ENCODE assay signal across 14 cellular contexts in genomic region chr9:2560175-2560574, GRCh38.
DNase-seq lines count a peak whose midpoint lies in the region; ATAC-seq and TF ChIP-seq lines count a peak whose summit lies in the region.
"Had no signal": no experiment of that assay in that cellular context is flagged by ENCODE, and none has a peak within 500 bp of the region (broad histone marks: within the 10 kb centered on the region; RNA-seq: fewer than 3 reads in every experiment).

No MANE protein-coding gene starts in this region.

- H3K27ac ChIP-seq in psoas muscle = peak overlapping the region; percentile 19
- H3K27ac ChIP-seq: BLaER1, colonic mucosa, HL-60, KMS-11 had no signal

- H3K9me3 ChIP-seq in psoas muscle = no peaks in the 10 kb centered on the region
- H3K9me3 ChIP-seq in BE2C = no peaks in the 10 kb centered on the region; the same call in 1 of the 2 replicates
- H3K9me3 ChIP-seq: colonic mucosa had no signal

- ATAC-seq in left cardiac atrium (peak; percentile 39 to 42), psoas muscle (peak in 2 of 4 donors; percentile 6 to 14), HG03565 (IDR thresholded peaks at IDR 0.05; ENCODE audit: unreplicated experiment) (no peak)
- ATAC-seq: activated CD4-positive, CD25-positive, alpha-beta regulatory T cell treated with anti-CD3 and anti-CD28 coated beads, Interleukin-2, amount 50 U/mL, for 24 hours had no signal

- DNase-seq in DMS53 (lab: John Stamatoyannopoulos, UW) = peak; percentile 72
- DNase-seq in NCI-H2196 treated with DMSO at 0.1 percent for 48 hours (lab: John Stamatoyannopoulos, UW; ENCODE audit: unreplicated experiment) = peak; percentile 22
- no peak for DNase-seq in left cardiac atrium
- no peak for DNase-seq in psoas muscle
- DNase-seq in BE2C = no peak
- no peak for DNase-seq in hippocampal formation (lab: John Stamatoyannopoulos, UW)
- no peak for DNase-seq in T1000 (lab: John Stamatoyannopoulos, UW)
- DNase-seq: DND-41 had no signal

- H3K36me3 ChIP-seq in psoas muscle (ENCODE audit: insufficient read depth in 1 of 2, low read depth in 1 of 2) (no peaks in the 10 kb centered on the region), BE2C (no peaks in the 10 kb centered on the region)
- H3K36me3 ChIP-seq: colonic mucosa had no signal

- TF ChIP-seq CTCF in psoas muscle (IDR thresholded peaks at IDR 0.05) (no peak), BE2C (IDR thresholded peaks at IDR 0.05; ENCODE audit: low read depth, low read length) (no peak)

- H3K4me3 ChIP-seq in psoas muscle (no peak overlapping the region), BE2C (ENCODE audit: low read depth, low read length) (no peak overlapping the region)
- H3K4me3 ChIP-seq: BLaER1, colonic mucosa had no signal

- no peaks in the 10 kb centered on the region for H3K27me3 ChIP-seq in psoas muscle (ENCODE audit: insufficient read depth in 3 of 3, low read length in 2 of 3)
- no peaks in the 10 kb centered on the region for H3K27me3 ChIP-seq in BE2C
- H3K27me3 ChIP-seq: BLaER1, colonic mucosa had no signal

- peaks cover 17% of the 10 kb centered on the region for H3K4me1 ChIP-seq in psoas muscle
- peaks cover 8% of the 10 kb centered on the region for H3K4me1 ChIP-seq in BE2C
- H3K4me1 ChIP-seq: BLaER1, colonic mucosa had no signal

- intact Hi-C loops in left cardiac atrium (cut with DNase I) (no loop called here), psoas muscle (cut with DNase I) (loop anchor here in 1 of 2 donors (2.0 to 10.0 kb wide), 2 partner anchors 19 to 65 kb away; no protein-coding TSS in a partner anchor)

Comparison
In these comparisons a context has a peak if more than half of its experiments do, and no peak if none do; other contexts are left out.
1. DNase-seq: peak in DMS53 (single experiment) and NCI-H2196 treated with DMSO at 0.1 percent for 48 hours (single experiment); none in left cardiac atrium (single experiment), psoas muscle (0 of 2), BE2C (single experiment), hippocampal formation (0 of 2) and T1000 (single experiment).